ENCODE assay signal across 8 cellular contexts in genomic region chr19:40416918-40417713, GRCh38. TPM values are rescaled to one million over a fixed set of nuclear protein-coding genes. Genes with fewer than 3 reads are reported as not detected.
A peak's percentile ranks its signal among the peaks of the same experiment; 100 is the strongest.
DNase-seq lines count a peak whose midpoint lies in the region; ATAC-seq and TF ChIP-seq lines count a peak whose summit lies in the region.

No MANE protein-coding gene starts in this region.

- H3K27me3 ChIP-seq in hepatocyte (no peaks in the 10 kb centered on the region), transverse colon (no peaks in the 10 kb centered on the region), MG63 (no peaks in the 10 kb centered on the region)

- H3K36me3 ChIP-seq in hepatocyte (replicated peaks; ENCODE audit: insufficient read depth, low read depth) = no peaks in the 10 kb centered on the region
- no peaks in the 10 kb centered on the region for H3K36me3 ChIP-seq in transverse colon
- peaks cover 7% of the 10 kb centered on the region for H3K36me3 ChIP-seq in MG63

- TF ChIP-seq CTCF in hepatocyte (IDR thresholded peaks at IDR 0.05; ENCODE audit: poor library complexity) = no peak
- TF ChIP-seq CTCF in transverse colon (IDR thresholded peaks at IDR 0.05) = no peak

- H3K4me1 ChIP-seq in hepatocyte (ENCODE audit: insufficient read depth) (peaks cover 23% of the 10 kb centered on the region), transverse colon (peaks cover 8 to 25% (median 9%) of the 10 kb centered on the region in 4 donors)

- no peaks in the 10 kb centered on the region for H4K20me1 ChIP-seq in hepatocyte (ENCODE audit: insufficient read depth, poor library complexity, severe bottlenecking)

- no peak overlapping the region for H3K4me2 ChIP-seq in hepatocyte

- peak overlapping the region; percentile 51 for H2AFZ ChIP-seq in hepatocyte

- peaks cover 4% of the 10 kb centered on the region for H3K36me3 Mint-ChIP-seq in activated T-helper 1 cell treated with anti-CD3 and anti-CD28 coated beads, Interleukin-12 subunit alpha, Interleukin-12 subunit beta, Interleukin-2, Interleukin-4 antibody, amounts not matched to agents 30 ng/mL and 10 ng/mL and 1 ng/mL, durations not matched to agents 14 hours and 24 hours and 36 hours (ENCODE audit: low read depth)

- 62% methylated on average over 11 of the region's 16 CpGs for WGBS in hepatocyte (ENCODE audit: low lambda C conversion rate, missing lambda C conversion rate)
- WGBS in transverse colon (ENCODE audit: low coverage in 1 of 2), 2 donors = 32 to 44% methylated on average over 3 to 16 of the region's 16 CpGs

- peaks cover 21% of the 10 kb centered on the region for H3K4me1 Mint-ChIP-seq in activated T-helper 1 cell treated with anti-CD3 and anti-CD28 coated beads, Interleukin-12 subunit alpha, Interleukin-12 subunit beta, Interleukin-2, Interleukin-4 antibody, amounts not matched to agents 30 ng/mL and 10 ng/mL and 1 ng/mL, durations not matched to agents 14 hours and 24 hours and 36 hours (ENCODE audit: low read depth)

- H3K9me3 ChIP-seq in hepatocyte (ENCODE audit: low read depth) = no peaks in the 10 kb centered on the region
- no peaks in the 10 kb centered on the region for H3K9me3 ChIP-seq in transverse colon
- no peaks in the 10 kb centered on the region for H3K9me3 ChIP-seq in MG63

- intact Hi-C loops in activated T-helper 1 cell treated with anti-CD3 and anti-CD28 coated beads, Interleukin-12 subunit alpha, Interleukin-12 subunit beta, Interleukin-2, Interleukin-4 antibody, amounts not matched to agents 30 ng/mL and 10 ng/mL and 1 ng/mL, durations not matched to agents 14 hours and 24 hours and 36 hours (cut with micrococcal nuclease) = no loop called here
- intact Hi-C loops in transverse colon (cut with DNase I; ENCODE audit: low total_unique reads) = no loop called here

- peak; percentile 23 for DNase-seq in activated CD4-positive, alpha-beta T cell treated with anti-CD3 and anti-CD28 coated beads for 48 hours
- no peak for DNase-seq in activated CD4-positive, alpha-beta T cell treated with anti-CD3 and anti-CD28 coated beads for 1 hour
- no peak for DNase-seq in activated T-helper 1 cell treated with anti-CD3 and anti-CD28 coated beads, Interleukin-12 subunit alpha, Interleukin-12 subunit beta, Interleukin-2, Interleukin-4 antibody, amounts not matched to agents 30 ng/mL and 10 ng/mL and 1 ng/mL, durations not matched to agents 14 hours and 24 hours and 36 hours (ENCODE audit: low spot score)
- no peak for DNase-seq in hepatocyte (ENCODE audit: low spot score)
- DNase-seq in transverse colon = peak; percentile 60
- DNase-seq in MG63 = no peak

- peak; percentile 20 for TF ChIP-seq POLR2A in transverse colon (IDR thresholded peaks at IDR 0.05)

- TF ChIP-seq EP300 in transverse colon (IDR thresholded peaks at IDR 0.05; ENCODE audit: low read depth) = no peak

- H3K27ac Mint-ChIP-seq in activated T-helper 1 cell treated with anti-CD3 and anti-CD28 coated beads, Interleukin-12 subunit alpha, Interleukin-12 subunit beta, Interleukin-2, Interleukin-4 antibody, amounts not matched to agents 30 ng/mL and 10 ng/mL and 1 ng/mL, durations not matched to agents 14 hours and 24 hours and 36 hours = peak overlapping the region; percentile 6

- no peak for ATAC-seq in GM18870 (IDR thresholded peaks at IDR 0.05; ENCODE audit: unreplicated experiment)
- no peak for ATAC-seq in HG02610 (IDR thresholded peaks at IDR 0.05; ENCODE audit: unreplicated experiment)

- H3K79me2 ChIP-seq in hepatocyte = peaks cover 3% of the 10 kb centered on the region

- H3K27me3 Mint-ChIP-seq in activated T-helper 1 cell treated with anti-CD3 and anti-CD28 coated beads, Interleukin-12 subunit alpha, Interleukin-12 subunit beta, Interleukin-2, Interleukin-4 antibody, amounts not matched to agents 30 ng/mL and 10 ng/mL and 1 ng/mL, durations not matched to agents 14 hours and 24 hours and 36 hours (ENCODE audit: insufficient read depth) = peaks cover 3% of the 10 kb centered on the region

- no peak overlapping the region for H3K4me3 Mint-ChIP-seq in activated T-helper 1 cell treated with anti-CD3 and anti-CD28 coated beads, Interleukin-12 subunit alpha, Interleukin-12 subunit beta, Interleukin-2, Interleukin-4 antibody, amounts not matched to agents 30 ng/mL and 10 ng/mL and 1 ng/mL, durations not matched to agents 14 hours and 24 hours and 36 hours

- H3K4me3 ChIP-seq in hepatocyte (no peak overlapping the region), transverse colon (no peak overlapping the region), MG63 (no peak overlapping the region)

- no peaks in the 10 kb centered on the region for H3K9me3 Mint-ChIP-seq in activated T-helper 1 cell treated with anti-CD3 and anti-CD28 coated beads, Interleukin-12 subunit alpha, Interleukin-12 subunit beta, Interleukin-2, Interleukin-4 antibody, amounts not matched to agents 30 ng/mL and 10 ng/mL and 1 ng/mL, durations not matched to agents 14 hours and 24 hours and 36 hours

- in situ Hi-C loops in transverse colon (cut with MboI; ENCODE audit: low pct_ligation_motif_present in 1 of 4, low pct_unique_long_range_greater_than_20kb in 1 of 4, low sequenced_read_pairs in 3 of 4) = loop anchor here in 1 of 4 donors (25.0 kb wide), 1 partner anchor 130 kb away; the partner anchor contains the start of gene AKT2

- H3K27ac ChIP-seq in hepatocyte = peak overlapping the region; percentile 26
- H3K27ac ChIP-seq in transverse colon = peak overlapping the region; percentile 47 to 80 (median 71)

- no peaks in the 10 kb centered on the region for H3K9me2 ChIP-seq in hepatocyte (replicated peaks; ENCODE audit: insufficient read depth)

RNA-seq across cellular contexts. Expression of gene PRX, which starts 3.9 kb away (rescaled TPM):
- total RNA-seq in activated T-helper 1 cell treated with anti-CD3 and anti-CD28 coated beads, Interleukin-12 subunit alpha, Interleukin-12 subunit beta, Interleukin-2, Interleukin-4 antibody, amounts not matched to agents 30 ng/mL and 10 ng/mL and 1 ng/mL, durations not matched to agents 14 hours and 24 hours and 36 hours = 0.99 and 1.7 TPM in 2 replicates
- total RNA-seq in hepatocyte = 1.9 and 2.0 TPM in 2 replicates
- 0.80 and 1.4 TPM in 2 replicates for polyA plus RNA-seq in hepatocyte
- 1 to 10 TPM; 1.5 to 5.0 (median 2.6) TPM for total RNA-seq in transverse colon
- 5.6 and 6.3 TPM in 2 replicates for total RNA-seq in MG63 (2014; rRNA removed; shearing (Covaris generic); ENCODE audit: low replicate concordance)

RNA-seq across cellular contexts. Expression of gene SERTAD1, which starts 8.7 kb away (rescaled TPM):
- total RNA-seq in activated T-helper 1 cell treated with anti-CD3 and anti-CD28 coated beads, Interleukin-12 subunit alpha, Interleukin-12 subunit beta, Interleukin-2, Interleukin-4 antibody, amounts not matched to agents 30 ng/mL and 10 ng/mL and 1 ng/mL, durations not matched to agents 14 hours and 24 hours and 36 hours = 18.3 and 19.4 TPM in 2 replicates
- total RNA-seq in hepatocyte (14.4 and 17.1 TPM in 2 replicates), transverse colon (10 to 100 TPM in 3 of 4 donors, 1 to 10 TPM in 1; 2.6 to 30.3 (median 18.4) TPM)
- polyA plus RNA-seq in hepatocyte = 17.9 and 23.6 TPM in 2 replicates
- total RNA-seq in MG63 (2014; rRNA removed; shearing (Covaris generic); ENCODE audit: low replicate concordance) = 19.1 and 35.3 TPM in 2 replicates

RNA-seq across cellular contexts. Expression of gene SERTAD3, which starts 27.0 kb away (rescaled TPM):
- total RNA-seq in activated T-helper 1 cell treated with anti-CD3 and anti-CD28 coated beads, Interleukin-12 subunit alpha, Interleukin-12 subunit beta, Interleukin-2, Interleukin-4 antibody, amounts not matched to agents 30 ng/mL and 10 ng/mL and 1 ng/mL, durations not matched to agents 14 hours and 24 hours and 36 hours = 6.4 and 10.0 TPM in 2 replicates
- 36.4 and 40.4 TPM in 2 replicates for total RNA-seq in hepatocyte
- polyA plus RNA-seq in hepatocyte = 62.2 and 64.0 TPM in 2 replicates
- 10 to 100 TPM; 14.1 to 31.0 (median 22.2) TPM for total RNA-seq in transverse colon
- total RNA-seq in MG63 (2014; rRNA removed; shearing (Covaris generic); ENCODE audit: low replicate concordance) = 15.9 and 38.3 TPM in 2 replicates

RNA-seq across cellular contexts. Expression of gene HIPK4, which starts 27.1 kb away (rescaled TPM):
- total RNA-seq in activated T-helper 1 cell treated with anti-CD3 and anti-CD28 coated beads, Interleukin-12 subunit alpha, Interleukin-12 subunit beta, Interleukin-2, Interleukin-4 antibody, amounts not matched to agents 30 ng/mL and 10 ng/mL and 1 ng/mL, durations not matched to agents 14 hours and 24 hours and 36 hours = not detected in 2 replicates
- total RNA-seq in hepatocyte = 0.07 and 0.08 TPM in 2 replicates
- 0.13 TPM in 1 of 2 replicates, not detected in the other for polyA plus RNA-seq in hepatocyte
- total RNA-seq in transverse colon = under 1 TPM in 1 of 4 donors, not detected in 3; 0.48 TPM
- 0.22 and 0.69 TPM in 2 replicates for total RNA-seq in MG63 (2014; rRNA removed; shearing (Covaris generic); ENCODE audit: low replicate concordance)

RNA-seq across cellular contexts. Expression of gene BLVRB, which starts 48.4 kb away (rescaled TPM):
- 6.1 and 8.2 TPM in 2 replicates for total RNA-seq in activated T-helper 1 cell treated with anti-CD3 and anti-CD28 coated beads, Interleukin-12 subunit alpha, Interleukin-12 subunit beta, Interleukin-2, Interleukin-4 antibody, amounts not matched to agents 30 ng/mL and 10 ng/mL and 1 ng/mL, durations not matched to agents 14 hours and 24 hours and 36 hours
- 114 and 116 TPM in 2 replicates for total RNA-seq in hepatocyte
- polyA plus RNA-seq in hepatocyte = 146 and 157 TPM in 2 replicates
- 100 to 1,000 TPM in 3 of 4 donors, 10 to 100 TPM in 1; 81.5 to 193 (median 147) TPM for total RNA-seq in transverse colon
- total RNA-seq in MG63 (2014; rRNA removed; shearing (Covaris generic); ENCODE audit: low replicate concordance) = 140 and 179 TPM in 2 replicates

Comparison
In these comparisons a context has a peak if more than half of its experiments do, and no peak if none do; other contexts are left out.
1. DNase-seq: peak in activated CD4-positive, alpha-beta T cell treated with anti-CD3 and anti-CD28 coated beads for 48 hours (single experiment) and transverse colon (single experiment); none in activated CD4-positive, alpha-beta T cell treated with anti-CD3 and anti-CD28 coated beads for 1 hour (single experiment), activated T-helper 1 cell treated with anti-CD3 and anti-CD28 coated beads, Interleukin-12 subunit alpha, Interleukin-12 subunit beta, Interleukin-2, Interleukin-4 antibody, amounts not matched to agents 30 ng/mL and 10 ng/mL and 1 ng/mL, durations not matched to agents 14 hours and 24 hours and 36 hours (single experiment), hepatocyte (single experiment) and MG63 (single experiment).